Comparison of ENCODE assay signal across 8 cellular contexts in genomic region chr3:123979525-123980481, GRCh38. TPM values are rescaled to one million over a fixed set of nuclear protein-coding genes. Genes with fewer than 3 reads are reported as not detected.
DNase-seq lines count a peak whose midpoint lies in the region; ATAC-seq and TF ChIP-seq lines count a peak whose summit lies in the region.
"Not testable (repeated sequence)": the region's sequence is repeated elsewhere in the genome, so short reads cannot be mapped to it uniquely, and the experiment has no call there.

No MANE protein-coding gene starts in this region.

- H3K4me3 ChIP-seq in Caco-2 (ENCODE audit: low read depth, low read length): not testable (repeated sequence)
- H3K4me3 ChIP-seq in WI38 (ENCODE audit: low read depth, low read length): peak overlapping the region; percentile 43
- peak overlapping the region; percentile 3 to 15 for H3K4me3 ChIP-seq in cardiac fibroblast (replicated peaks in 1 of 2; ENCODE audit: low read depth in 2 of 2, low read length in 2 of 2)
- peak overlapping the region in 1 of 2 donors; percentile 27 for H3K4me3 ChIP-seq in right atrium auricular region
- H3K4me3 ChIP-seq in subcutaneous abdominal adipose tissue (ENCODE audit: low read depth in 1 of 5, low read length in 5 of 5): peak overlapping the region; percentile 13 to 71 (median 47)

- not testable (repeated sequence) for H3K9me3 Mint-ChIP-seq in Caco-2 (ENCODE audit: unreplicated experiment)
- H3K9me3 Mint-ChIP-seq in nephron: peaks cover 14% of the 10 kb centered on the region

- not testable (repeated sequence) for H3K9me3 ChIP-seq in Caco-2; right atrium auricular region; subcutaneous abdominal adipose tissue (ENCODE audit: control insufficient read depth in 5 of 5, low read length in 5 of 5)

- peaks cover 18% of the 10 kb centered on the region for H3K27me3 Mint-ChIP-seq in Caco-2 (ENCODE audit: insufficient read depth, unreplicated experiment)
- H3K27me3 Mint-ChIP-seq in nephron (ENCODE audit: low read depth): peaks cover 44% of the 10 kb centered on the region

- ATAC-seq in HG02759 (IDR thresholded peaks at IDR 0.05; ENCODE audit: unreplicated experiment): peak; percentile 53

- CTCF ChIA-PET in Caco-2 (lab: Charles Lee): interaction anchor here (0.7 to 1.2 kb wide), 2 partner anchors 19 to 327 kb away, joined by 3 read pairs; partner anchors contain the start of gene CCDC14

- peak; percentile 51 to 55 for DNase-seq in Caco-2
- DNase-seq in NCI-H345 (lab: John Stamatoyannopoulos, UW): peak; percentile 61
- peak; percentile 39 to 46 for DNase-seq in cardiac fibroblast (ENCODE audit: low read depth in 2 of 2)
- DNase-seq in right atrium auricular region (ENCODE audit: low spot score): not testable (repeated sequence)

- H3K4me1 ChIP-seq in Caco-2; right atrium auricular region; subcutaneous abdominal adipose tissue (ENCODE audit: control insufficient read depth in 5 of 5, insufficient read depth in 5 of 5, low read length in 5 of 5): not testable (repeated sequence)

- H3K4me1 Mint-ChIP-seq in Caco-2 (ENCODE audit: low read depth, unreplicated experiment); nephron: not testable (repeated sequence)

- POLR2A ChIA-PET in Caco-2 (lab: Charles Lee): not testable (repeated sequence)

- intact Hi-C loops in Caco-2 (cut with micrococcal nuclease; ENCODE audit: unreplicated experiment): loop anchor here (10.0 kb wide), 2 partner anchors 235 to 325 kb away; no protein-coding TSS in a partner anchor

- H3K27ac Mint-ChIP-seq in Caco-2 (ENCODE audit: unreplicated experiment): not testable (repeated sequence)
- peak overlapping the region in 1 of 3 experiments; percentile 53 for H3K27ac Mint-ChIP-seq in nephron

- H3K27ac ChIP-seq in right atrium auricular region; subcutaneous abdominal adipose tissue (ENCODE audit: low read depth, low read length): not testable (repeated sequence)

- H3K36me3 Mint-ChIP-seq in Caco-2 (ENCODE audit: insufficient read depth, unreplicated experiment); nephron (ENCODE audit: low read depth): not testable (repeated sequence)

- TF ChIP-seq CTCF in Caco-2 (IDR thresholded peaks at IDR 0.05; ENCODE audit: insufficient read depth in 1 of 2, low read depth in 1 of 2, low read length in 1 of 2, severe bottlenecking in 1 of 2, unreplicated experiment in 1 of 2) (peak; percentile 52 to 66), WI38 (IDR thresholded peaks at IDR 0.05; ENCODE audit: low read depth, low read length) (peak; percentile 51), cardiac fibroblast (IDR thresholded peaks at IDR 0.05; ENCODE audit: low read depth, low read length) (peak; percentile 51), right atrium auricular region (IDR thresholded peaks at IDR 0.05) (peak; percentile 78 to 80), nephron (IDR thresholded peaks at IDR 0.05; ENCODE audit: unreplicated experiment in 3 of 3) (peak; percentile 74 to 79 (median 78))

- not testable (repeated sequence) for H3K9ac ChIP-seq in subcutaneous abdominal adipose tissue (ENCODE audit: low read length in 5 of 5)

- not testable (repeated sequence) for H3K4me3 Mint-ChIP-seq in Caco-2 (ENCODE audit: unreplicated experiment)
- H3K4me3 Mint-ChIP-seq in nephron: peak overlapping the region; percentile 75 to 82 (median 81)

- not testable (repeated sequence) for BruUV-seq in Caco-2 (replicated peaks; lab: Mats Ljungman, UMichigan)

- not testable (repeated sequence) for H3K36me3 ChIP-seq in Caco-2 (ENCODE audit: control insufficient read depth, insufficient read depth, low read length); right atrium auricular region; subcutaneous abdominal adipose tissue (ENCODE audit: control insufficient read depth in 5 of 5, insufficient read depth in 5 of 5, low read length in 5 of 5)

- not testable (repeated sequence) for H3K27me3 ChIP-seq in Caco-2 (replicated peaks; ENCODE audit: control insufficient read depth, insufficient read depth, low read length); right atrium auricular region; subcutaneous abdominal adipose tissue (ENCODE audit: control insufficient read depth in 5 of 5, insufficient read depth in 4 of 5, low read length in 5 of 5)

RNA-seq across cellular contexts. Expression of gene ROPN1, which starts 12.1 kb away (rescaled TPM):
- total RNA-seq in Caco-2 (2022) (not detected in 2 replicates), right atrium auricular region (not detected)

RNA-seq across cellular contexts. Expression of gene CCDC14, which starts 18.8 kb away (rescaled TPM):
- 41.7 and 43.5 TPM in 2 replicates for total RNA-seq in Caco-2 (2022)
- total RNA-seq in right atrium auricular region: 1 to 10 TPM; 7.7 to 7.9 TPM

RNA-seq across cellular contexts. Expression of gene KALRN, which starts 53.4 kb away (rescaled TPM):
- total RNA-seq in Caco-2 (2022) (82.8 and 88.7 TPM in 2 replicates), right atrium auricular region (10 to 100 TPM; 39.0 to 56.6 TPM)
